ENCODE assay signal across 9 cellular contexts in genomic region chr15:27576576-27576975, GRCh38.
"Had no signal": no experiment of that assay in that cellular context is flagged by ENCODE, and none has a peak within 500 bp of the region (broad histone marks: within the 10 kb centered on the region; RNA-seq: fewer than 3 reads in every experiment).

No MANE protein-coding gene starts in this region.

- H3K4me3 ChIP-seq: GM23338, K562 had no signal

- H3K27ac ChIP-seq: HL-60 had no signal

- FAIRE-seq: H1, H54, K562 had no signal

- ATAC-seq: GM23338, K562 had no signal

- DNase-seq: H9, HCEC 1CT, IMR-90, KG1 had no signal

- H2AFZ ChIP-seq: GM23338 had no signal

- H3K4me2 ChIP-seq: GM23338 had no signal
